7 cellular contexts compared by ENCODE assay signal in the genomic region with DNA sequence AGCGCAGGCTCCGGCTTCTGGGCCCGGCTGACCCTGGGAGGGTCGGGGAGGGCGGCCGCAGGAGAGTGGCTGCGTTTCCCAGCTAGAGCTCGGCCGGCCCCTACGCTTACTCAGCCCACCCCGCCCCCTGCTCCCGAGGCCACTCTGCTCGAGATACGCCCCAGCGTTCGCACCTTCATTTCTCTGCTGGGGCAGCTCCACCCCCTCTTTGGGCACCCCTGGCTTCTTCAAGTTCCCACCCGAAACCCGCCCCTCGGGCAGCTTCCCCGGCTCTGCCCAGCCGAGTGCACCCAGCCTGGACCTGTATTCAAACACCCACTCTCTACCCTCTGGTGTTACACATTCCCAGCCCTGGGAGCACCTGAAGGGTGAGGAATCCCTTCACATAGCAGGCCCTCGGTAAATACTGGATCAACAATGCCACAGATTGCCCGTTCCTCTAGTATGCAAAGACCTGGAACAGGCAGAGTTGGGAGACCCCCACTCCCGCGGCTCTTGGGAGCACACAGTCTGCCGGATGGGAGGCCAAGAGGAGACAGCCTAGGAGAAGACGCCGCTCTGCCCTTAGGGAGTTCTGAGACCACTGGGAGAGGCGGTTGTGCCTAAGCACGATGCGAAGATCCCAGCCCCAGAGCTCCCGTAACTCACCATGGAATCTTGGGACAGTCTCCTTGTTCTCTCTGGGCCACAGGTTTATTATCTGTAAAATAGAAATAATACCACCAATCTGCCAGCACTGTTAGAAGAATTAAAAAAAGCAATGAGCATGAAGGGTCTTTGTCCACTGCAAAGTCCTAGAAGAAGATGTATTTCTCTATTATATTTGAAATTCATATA. TPM values are rescaled to one million over a fixed set of nuclear protein-coding genes. Genes with fewer than 3 reads are reported as not detected.
DNase-seq lines count a peak whose midpoint lies in the region; ATAC-seq and TF ChIP-seq lines count a peak whose summit lies in the region.

No MANE protein-coding gene starts in this region.

- H3K36me3 ChIP-seq in NT2/D1 (ENCODE audit: insufficient read depth, insufficient read length, low read length) (no peaks in the 10 kb centered on the region), endodermal cell (ENCODE audit: control insufficient read depth, insufficient read depth, low read length) (no peaks in the 10 kb centered on the region)

- ATAC-seq in GM19372 (IDR thresholded peaks at IDR 0.05; ENCODE audit: low read depth, unreplicated experiment) (peak; percentile 23), GM18870 (IDR thresholded peaks at IDR 0.05; ENCODE audit: unreplicated experiment) (no peak)

- H3K9ac ChIP-seq in NT2/D1 (ENCODE audit: insufficient read length, low read depth) (peak overlapping the region; percentile 80), endodermal cell (ENCODE audit: extremely low read depth, low read length, poor library complexity, severe bottlenecking) (peak overlapping the region; percentile 59)

- H3K36me3 Mint-ChIP-seq in endodermal cell (ENCODE audit: low read depth) (no peaks in the 10 kb centered on the region), nephron (ENCODE audit: low read depth) (no peaks in the 10 kb centered on the region)

- H3K27ac Mint-ChIP-seq in endodermal cell (peak overlapping the region; percentile 88), nephron (peak overlapping the region; percentile 94 to 99 (median 95))

- H3K27ac ChIP-seq in endodermal cell (ENCODE audit: low read depth, low read length): no peak overlapping the region

- H3K9me3 ChIP-seq in NT2/D1 (ENCODE audit: insufficient read depth, low read length) (no peaks in the 10 kb centered on the region), endodermal cell (ENCODE audit: control insufficient read depth, low read length) (no peaks in the 10 kb centered on the region)

- TF ChIP-seq CTCF in endodermal cell (conservative IDR thresholded peaks at IDR 0.05) (no peak), nephron (IDR thresholded peaks at IDR 0.05; ENCODE audit: unreplicated experiment in 3 of 3) (no peak)

- H3K4me3 ChIP-seq in NT2/D1 (ENCODE audit: insufficient read length, low read depth): peak overlapping the region; percentile 47
- peak overlapping the region; percentile 76 for H3K4me3 ChIP-seq in endodermal cell (ENCODE audit: low read length)

- peaks cover 21% of the 10 kb centered on the region for H3K27me3 ChIP-seq in NT2/D1 (ENCODE audit: insufficient read depth, insufficient read length)
- no peaks in the 10 kb centered on the region for H3K27me3 ChIP-seq in endodermal cell (ENCODE audit: control insufficient read depth, insufficient read depth, low read length, poor library complexity, severe bottlenecking)

- DNase-seq in NT2/D1 (ENCODE audit: low read depth, low spot score): no peak
- peak; percentile 91 for DNase-seq in endodermal cell
- DNase-seq in OCI-M1 (lab: John Stamatoyannopoulos, UW): no peak
- no peak for DNase-seq in NCI-H2107 treated with DMSO at 0.1 percent for 48 hours (lab: John Stamatoyannopoulos, UW; ENCODE audit: unreplicated experiment)

- no peaks in the 10 kb centered on the region for H3K9me3 Mint-ChIP-seq in endodermal cell
- no peaks in the 10 kb centered on the region for H3K9me3 Mint-ChIP-seq in nephron

- H3K4me3 Mint-ChIP-seq in endodermal cell: peak overlapping the region; percentile 71
- peak overlapping the region; percentile 82 to 88 (median 87) for H3K4me3 Mint-ChIP-seq in nephron

- 16 to 37% methylated on average over 12 to 31 of the region's 32 CpGs for WGBS in endodermal cell (ENCODE audit: insufficient coverage in 1 of 2, insufficient read length in 1 of 2), 2 experiments

- H3K4me1 Mint-ChIP-seq in endodermal cell (peaks cover 9% of the 10 kb centered on the region), nephron (peaks cover 17% of the 10 kb centered on the region)

- H3K4me1 ChIP-seq in NT2/D1 (ENCODE audit: insufficient read depth, insufficient read length): peaks cover 15% of the 10 kb centered on the region
- peaks cover 3% of the 10 kb centered on the region for H3K4me1 ChIP-seq in endodermal cell (ENCODE audit: control insufficient read depth, insufficient read depth, low read length)

- H3K27me3 Mint-ChIP-seq in endodermal cell (ENCODE audit: insufficient read depth) (peaks cover 23% of the 10 kb centered on the region), nephron (ENCODE audit: low read depth) (peaks cover 8% of the 10 kb centered on the region)

RNA-seq across cellular contexts. Expression of gene PAQR7, which starts 0.6 kb away (rescaled TPM):
- 10 to 100 TPM; 11.7 to 15.0 TPM for total RNA-seq in endodermal cell
- polyA plus RNA-seq in endodermal cell (2013, experiment 1 of 2): 5.5 TPM
- polyA plus RNA-seq in endodermal cell (2013, experiment 2 of 2): 5.7 TPM

RNA-seq across cellular contexts. Expression of gene AUNIP, which starts 16.8 kb away (rescaled TPM):
- total RNA-seq in endodermal cell: 10 to 100 TPM; 14.3 to 19.5 TPM
- polyA plus RNA-seq in endodermal cell (2013, experiment 1 of 2): 8.0 TPM
- 7.4 TPM for polyA plus RNA-seq in endodermal cell (2013, experiment 2 of 2)

RNA-seq across cellular contexts. Expression of gene STMN1, which starts 30.1 kb away (rescaled TPM):
- total RNA-seq in endodermal cell: 100 to 1,000 TPM; 543 to 585 TPM
- polyA plus RNA-seq in endodermal cell (2013, experiment 1 of 2): 1,221 TPM
- 1,270 TPM for polyA plus RNA-seq in endodermal cell (2013, experiment 2 of 2)

RNA-seq across cellular contexts. Expression of gene MTFR1L, which starts 56.3 kb away (rescaled TPM):
- total RNA-seq in endodermal cell: 10 to 100 TPM; 31.6 to 36.2 TPM
- 55.7 TPM for polyA plus RNA-seq in endodermal cell (2013, experiment 1 of 2)
- 50.5 TPM for polyA plus RNA-seq in endodermal cell (2013, experiment 2 of 2)
